In the genomic region with DNA sequence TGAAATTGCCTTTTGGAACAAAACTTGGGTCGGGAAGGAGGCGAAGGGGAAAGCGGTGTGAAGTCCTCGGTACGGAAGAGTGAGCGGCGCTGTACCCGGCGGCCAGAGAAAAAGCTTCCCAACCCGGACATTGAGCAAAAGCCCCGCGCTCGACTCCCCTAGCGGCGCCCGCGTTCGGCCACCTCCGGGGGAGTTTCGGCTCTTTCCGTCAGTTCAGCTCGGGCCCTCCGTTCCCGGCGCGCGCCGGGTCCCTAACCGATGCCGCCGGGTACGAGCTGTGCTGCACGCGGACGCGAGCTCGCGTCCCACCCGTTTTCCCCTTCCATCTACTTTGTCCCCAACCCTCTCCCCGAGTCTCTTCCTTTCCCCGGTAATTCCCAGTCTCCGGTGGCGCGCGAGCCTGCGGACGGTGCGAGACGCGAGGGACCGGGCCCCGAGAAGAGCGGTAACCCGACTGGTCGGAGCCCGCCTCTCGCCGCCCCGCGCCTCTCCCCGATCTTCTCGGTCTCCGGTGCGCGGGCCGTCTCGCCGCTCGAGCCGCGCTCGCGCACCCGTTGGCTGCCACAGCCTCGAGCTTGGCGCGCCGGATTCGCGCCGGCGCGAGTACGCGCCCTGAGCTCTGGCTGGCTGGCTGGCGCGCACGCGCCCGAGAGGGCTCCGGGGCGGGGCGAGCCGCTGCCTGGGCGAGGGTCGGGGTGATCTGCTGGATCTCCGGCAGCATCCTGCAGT, we compare ENCODE assay signal across 1 cellular context.
A peak's percentile ranks its signal among the peaks of the same experiment; 100 is the strongest.
TF ChIP-seq lines count a peak whose summit lies in the region.

No MANE protein-coding gene starts in this region.

TF ChIP-seq in liver, 16 proteins besides CTCF, POLR2A, EP300 and RAD21 (continued from another document):
- TF ChIP-seq RXRA (IDR thresholded peaks at IDR 0.05) (no peak), JUND (IDR thresholded peaks at IDR 0.05) (no peak), SP1 (IDR thresholded peaks at IDR 0.05) (no peak), YY1 (IDR thresholded peaks at IDR 0.05) (no peak), TAF1 (conservative IDR thresholded peaks at IDR 0.05) (peak; percentile 28), HNF4G (IDR thresholded peaks at IDR 0.05) (peak; percentile 11), NR2F2 (IDR thresholded peaks at IDR 0.05) (no peak)
- TF ChIP-seq, protein P1, sequence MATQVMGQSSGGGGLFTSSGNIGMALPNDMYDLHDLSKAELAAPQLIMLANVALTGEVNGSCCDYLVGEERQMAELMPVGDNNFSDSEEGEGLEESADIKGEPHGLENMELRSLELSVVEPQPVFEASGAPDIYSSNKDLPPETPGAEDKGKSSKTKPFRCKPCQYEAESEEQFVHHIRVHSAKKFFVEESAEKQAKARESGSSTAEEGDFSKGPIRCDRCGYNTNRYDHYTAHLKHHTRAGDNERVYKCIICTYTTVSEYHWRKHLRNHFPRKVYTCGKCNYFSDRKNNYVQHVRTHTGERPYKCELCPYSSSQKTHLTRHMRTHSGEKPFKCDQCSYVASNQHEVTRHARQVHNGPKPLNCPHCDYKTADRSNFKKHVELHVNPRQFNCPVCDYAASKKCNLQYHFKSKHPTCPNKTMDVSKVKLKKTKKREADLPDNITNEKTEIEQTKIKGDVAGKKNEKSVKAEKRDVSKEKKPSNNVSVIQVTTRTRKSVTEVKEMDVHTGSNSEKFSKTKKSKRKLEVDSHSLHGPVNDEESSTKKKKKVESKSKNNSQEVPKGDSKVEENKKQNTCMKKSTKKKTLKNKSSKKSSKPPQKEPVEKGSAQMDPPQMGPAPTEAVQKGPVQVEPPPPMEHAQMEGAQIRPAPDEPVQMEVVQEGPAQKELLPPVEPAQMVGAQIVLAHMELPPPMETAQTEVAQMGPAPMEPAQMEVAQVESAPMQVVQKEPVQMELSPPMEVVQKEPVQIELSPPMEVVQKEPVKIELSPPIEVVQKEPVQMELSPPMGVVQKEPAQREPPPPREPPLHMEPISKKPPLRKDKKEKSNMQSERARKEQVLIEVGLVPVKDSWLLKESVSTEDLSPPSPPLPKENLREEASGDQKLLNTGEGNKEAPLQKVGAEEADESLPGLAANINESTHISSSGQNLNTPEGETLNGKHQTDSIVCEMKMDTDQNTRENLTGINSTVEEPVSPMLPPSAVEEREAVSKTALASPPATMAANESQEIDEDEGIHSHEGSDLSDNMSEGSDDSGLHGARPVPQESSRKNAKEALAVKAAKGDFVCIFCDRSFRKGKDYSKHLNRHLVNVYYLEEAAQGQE (IDR thresholded peaks at IDR 0.05), result peak; percentile 24
- TF ChIP-seq, protein P2, sequence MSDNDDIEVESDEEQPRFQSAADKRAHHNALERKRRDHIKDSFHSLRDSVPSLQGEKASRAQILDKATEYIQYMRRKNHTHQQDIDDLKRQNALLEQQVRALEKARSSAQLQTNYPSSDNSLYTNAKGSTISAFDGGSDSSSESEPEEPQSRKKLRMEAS (IDR thresholded peaks at IDR 0.05), result no peak
- TF ChIP-seq, protein P3, sequence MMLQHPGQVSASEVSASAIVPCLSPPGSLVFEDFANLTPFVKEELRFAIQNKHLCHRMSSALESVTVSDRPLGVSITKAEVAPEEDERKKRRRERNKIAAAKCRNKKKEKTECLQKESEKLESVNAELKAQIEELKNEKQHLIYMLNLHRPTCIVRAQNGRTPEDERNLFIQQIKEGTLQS (IDR thresholded peaks at IDR 0.05), result no peak
TF ChIP-seq in liver: peak in this region for 3.
